10 cellular contexts compared by ENCODE assay signal in genomic region chr18:45324489-45325111, GRCh38.
A peak's percentile ranks its signal among the peaks of the same experiment; 100 is the strongest.
DNase-seq lines count a peak whose midpoint lies in the region; ATAC-seq and TF ChIP-seq lines count a peak whose summit lies in the region.
"Had no signal": no experiment of that assay in that cellular context is flagged by ENCODE, and none has a peak within 500 bp of the region (broad histone marks: within the 10 kb centered on the region; RNA-seq: fewer than 3 reads in every experiment).

No MANE protein-coding gene starts in this region.

- H3K27ac ChIP-seq in mammary epithelial cell (ENCODE audit: insufficient read depth, low read depth, low read length) (no peak overlapping the region), endodermal cell (ENCODE audit: low read depth, low read length) (peak overlapping the region; percentile 50)

- no peak overlapping the region for H3K4me3 Mint-ChIP-seq in MCF 10A (ENCODE audit: unreplicated experiment)
- H3K4me3 Mint-ChIP-seq in endodermal cell, result no peak overlapping the region
- H3K4me3 Mint-ChIP-seq in mesothelial cell of epicardium, result no peak overlapping the region
- no peak overlapping the region for H3K4me3 Mint-ChIP-seq in activated CD4-positive, alpha-beta T cell treated with anti-CD3 and anti-CD28 coated beads for 36 hours
- H3K4me3 Mint-ChIP-seq: B cell had no signal

- no peaks in the 10 kb centered on the region for H3K36me3 ChIP-seq in mammary epithelial cell (ENCODE audit: insufficient read depth, low read length)
- no peaks in the 10 kb centered on the region for H3K36me3 ChIP-seq in endodermal cell (ENCODE audit: control insufficient read depth, insufficient read depth, low read length)

- POLR2A ChIA-PET in MCF 10A (lab: Yijun Ruan, JAX), result interaction anchor here (0.9 kb wide), 2 partner anchors 21 to 157 kb away, joined by 3 read pairs; no protein-coding TSS in a partner anchor
- POLR2A ChIA-PET in activated CD4-positive, alpha-beta T cell treated with anti-CD3 and anti-CD28 coated beads for 36 hours (lab: Charles Lee), result no interaction called here

- H3K4me1 Mint-ChIP-seq in MCF 10A (ENCODE audit: insufficient read depth, unreplicated experiment) (peaks cover 17% of the 10 kb centered on the region), endodermal cell (peaks cover 49% of the 10 kb centered on the region), mesothelial cell of epicardium (peaks cover 26% of the 10 kb centered on the region)
- H3K4me1 Mint-ChIP-seq in activated CD4-positive, alpha-beta T cell treated with anti-CD3 and anti-CD28 coated beads for 36 hours, result no peaks in the 10 kb centered on the region
- H3K4me1 Mint-ChIP-seq: B cell had no signal

- H4K20me1 ChIP-seq in mammary epithelial cell (ENCODE audit: insufficient read depth, low read length), result no peaks in the 10 kb centered on the region

- H3K27me3 Mint-ChIP-seq in MCF 10A (ENCODE audit: insufficient read depth, unreplicated experiment) (peaks cover under 1% of the 10 kb centered on the region), endodermal cell (ENCODE audit: insufficient read depth) (no peaks in the 10 kb centered on the region), mesothelial cell of epicardium (ENCODE audit: low read depth) (no peaks in the 10 kb centered on the region)
- peaks cover 6% of the 10 kb centered on the region for H3K27me3 Mint-ChIP-seq in activated CD4-positive, alpha-beta T cell treated with anti-CD3 and anti-CD28 coated beads for 36 hours

- WGBS in mammary epithelial cell (ENCODE audit: low coverage, missing lambda C conversion rate), result 76% methylated on average over 6 of the region's 10 CpGs
- WGBS in endodermal cell (ENCODE audit: insufficient coverage in 1 of 2, insufficient read length in 1 of 2), 2 experiments, result 71 to 88% methylated on average over 7 to 10 of the region's 10 CpGs

- no peaks in the 10 kb centered on the region for H3K27me3 ChIP-seq in mammary epithelial cell (ENCODE audit: insufficient read depth, low read length)
- no peaks in the 10 kb centered on the region for H3K27me3 ChIP-seq in endodermal cell (ENCODE audit: control insufficient read depth, insufficient read depth, low read length, poor library complexity, severe bottlenecking)

- no peaks in the 10 kb centered on the region for H3K4me1 ChIP-seq in mammary epithelial cell (ENCODE audit: insufficient read depth, low read length)
- H3K4me1 ChIP-seq in endodermal cell (ENCODE audit: control insufficient read depth, insufficient read depth, low read length), result peaks cover 22% of the 10 kb centered on the region

- no peak overlapping the region for H3K4me2 ChIP-seq in mammary epithelial cell (ENCODE audit: insufficient read depth, low read depth, low read length)

- H3K9ac ChIP-seq in mammary epithelial cell (ENCODE audit: insufficient read depth, low read length) (no peak overlapping the region), endodermal cell (ENCODE audit: extremely low read depth, low read length, poor library complexity, severe bottlenecking) (no peak overlapping the region)

- intact Hi-C loops in MCF 10A (cut with micrococcal nuclease) (loop anchor here (1.0 kb wide), 1 partner anchor 29 kb away; no protein-coding TSS in a partner anchor), mammary epithelial cell (cut with micrococcal nuclease) (no loop called here)
- intact Hi-C loops in activated CD4-positive, alpha-beta T cell treated with anti-CD3 and anti-CD28 coated beads for 36 hours (cut with DNase I, micrococcal nuclease), result loop anchor here in 1 of 2 experiments (5.0 kb wide), 1 partner anchor 47 kb away; no protein-coding TSS in a partner anchor

- no peak for ATAC-seq in activated CD4-positive, alpha-beta T cell treated with anti-CD3 and anti-CD28 coated beads for 36 hours

- H3K79me2 ChIP-seq in mammary epithelial cell (ENCODE audit: insufficient read depth, low read length), result no peaks in the 10 kb centered on the region

- in situ Hi-C loops in mammary epithelial cell (cut with MboI; ENCODE audit: low sequenced_read_pairs in 2 of 2), result no loop called here

- no peaks in the 10 kb centered on the region for H3K9me3 Mint-ChIP-seq in MCF 10A (ENCODE audit: unreplicated experiment)
- no peaks in the 10 kb centered on the region for H3K9me3 Mint-ChIP-seq in endodermal cell
- no peaks in the 10 kb centered on the region for H3K9me3 Mint-ChIP-seq in mesothelial cell of epicardium
- no peaks in the 10 kb centered on the region for H3K9me3 Mint-ChIP-seq in activated CD4-positive, alpha-beta T cell treated with anti-CD3 and anti-CD28 coated beads for 36 hours (ENCODE audit: low read depth)

- H3K36me3 Mint-ChIP-seq in MCF 10A (ENCODE audit: insufficient read depth, unreplicated experiment) (no peaks in the 10 kb centered on the region), endodermal cell (ENCODE audit: low read depth) (no peaks in the 10 kb centered on the region), mesothelial cell of epicardium (no peaks in the 10 kb centered on the region)
- H3K36me3 Mint-ChIP-seq in activated CD4-positive, alpha-beta T cell treated with anti-CD3 and anti-CD28 coated beads for 36 hours (ENCODE audit: low read depth), result no peaks in the 10 kb centered on the region

- H3K27ac Mint-ChIP-seq in MCF 10A (ENCODE audit: low read depth, unreplicated experiment), result peak overlapping the region; percentile 50
- H3K27ac Mint-ChIP-seq in endodermal cell, result no peak overlapping the region
- H3K27ac Mint-ChIP-seq in mesothelial cell of epicardium, result peak overlapping the region; percentile 47
- no peak overlapping the region for H3K27ac Mint-ChIP-seq in activated CD4-positive, alpha-beta T cell treated with anti-CD3 and anti-CD28 coated beads for 36 hours
- H3K27ac Mint-ChIP-seq: B cell had no signal

- BruUV-seq in MCF 10A (replicated peaks; lab: Mats Ljungman, UMichigan), result no TSS peak
- no TSS peak for BruUV-seq in mammary epithelial cell (replicated peaks; lab: Mats Ljungman, UMichigan)

- DNase-seq in MCF 10A (ENCODE audit: unreplicated experiment), result peak; percentile 89
- no peak for DNase-seq in mammary epithelial cell
- peak; percentile 74 for DNase-seq in endodermal cell
- no peak for DNase-seq in mesothelial cell of epicardium (ENCODE audit: low spot score in 2 of 2, unreplicated experiment in 2 of 2)
- DNase-seq in activated CD4-positive, alpha-beta T cell treated with anti-CD3 and anti-CD28 coated beads for 36 hours, result no peak
- no peak for DNase-seq in activated T-cell treated with anti-CD3 and anti-CD28 coated beads for 4 hours
- DNase-seq in NCI-H526 (lab: John Stamatoyannopoulos, UW), result no peak
- no peak for DNase-seq in NOMO-1 treated with DMSO at 0.1 percent for 48 hours (lab: John Stamatoyannopoulos, UW; ENCODE audit: unreplicated experiment)
- DNase-seq: activated CD8-positive, alpha-beta memory T cell treated with anti-CD3 and anti-CD28 coated beads, Interleukin-2, amount 50 U/mL, for 48 hours had no signal

- H3K4me3 ChIP-seq in mammary epithelial cell (replicated peaks in 1 of 3; ENCODE audit: insufficient read depth in 1 of 3, low read depth in 2 of 3, low read length in 3 of 3) (no peak overlapping the region), endodermal cell (ENCODE audit: low read length) (no peak overlapping the region)

- no peak for TF ChIP-seq CTCF in MCF 10A (IDR thresholded peaks at IDR 0.05; ENCODE audit: unreplicated experiment)
- TF ChIP-seq CTCF in mammary epithelial cell (conservative IDR thresholded peaks at IDR 0.05 in 1 of 2, IDR thresholded peaks at IDR 0.05 in 1 of 2; ENCODE audit: extremely low read depth in 1 of 2, insufficient read depth in 1 of 2, low read depth in 1 of 2, low read length in 2 of 2), result no peak
- TF ChIP-seq CTCF in endodermal cell (conservative IDR thresholded peaks at IDR 0.05), result no peak
- TF ChIP-seq CTCF in mesothelial cell of epicardium (IDR thresholded peaks at IDR 0.05; ENCODE audit: unreplicated experiment), result no peak

- no peak overlapping the region for H2AFZ ChIP-seq in mammary epithelial cell (ENCODE audit: low read depth, low read length)

- CTCF ChIA-PET in MCF 10A (lab: Yijun Ruan, JAX), result no interaction called here
- CTCF ChIA-PET in mammary epithelial cell (lab: Charles Lee; ENCODE audit: low non-redundant PET), result no interaction called here
- CTCF ChIA-PET in activated CD4-positive, alpha-beta T cell treated with anti-CD3 and anti-CD28 coated beads for 36 hours (lab: Charles Lee), result no interaction called here

- no peaks in the 10 kb centered on the region for H3K9me3 ChIP-seq in mammary epithelial cell (replicated peaks; ENCODE audit: insufficient read depth, low read length)
- H3K9me3 ChIP-seq in endodermal cell (ENCODE audit: control insufficient read depth, low read length), result no peaks in the 10 kb centered on the region

- dilution Hi-C loops in mammary epithelial cell (cut with HindIII; ENCODE audit: low sequenced_read_pairs), result no loop called here

Comparison
In these comparisons a context has a peak if more than half of its experiments do, and no peak if none do; other contexts are left out.
1. DNase-seq: peak in MCF 10A (single experiment) and endodermal cell (single experiment); none in mammary epithelial cell (single experiment), mesothelial cell of epicardium (0 of 2), activated CD4-positive, alpha-beta T cell treated with anti-CD3 and anti-CD28 coated beads for 36 hours (single experiment), activated T-cell treated with anti-CD3 and anti-CD28 coated beads for 4 hours (single experiment), NCI-H526 (0 of 2) and NOMO-1 treated with DMSO at 0.1 percent for 48 hours (single experiment).
2. H3K27ac Mint-ChIP-seq: peak in MCF 10A (single experiment) and mesothelial cell of epicardium (single experiment); none in endodermal cell (single experiment) and activated CD4-positive, alpha-beta T cell treated with anti-CD3 and anti-CD28 coated beads for 36 hours (single experiment).